ENCODE assay signal across 10 cellular contexts in genomic region chr2:152647417-152648010, GRCh38.
DNase-seq lines count a peak whose midpoint lies in the region; ATAC-seq, FAIRE-seq and TF ChIP-seq lines count a peak whose summit lies in the region.
"Had no signal": no experiment of that assay in that cellular context is flagged by ENCODE, and none has a peak within 500 bp of the region (broad histone marks: within the 10 kb centered on the region; RNA-seq: fewer than 3 reads in every experiment).

No MANE protein-coding gene starts in this region.

- no peak for TF ChIP-seq CTCF in bronchial epithelial cell (IDR thresholded peaks at IDR 0.05; ENCODE audit: insufficient read depth, low read length, severe bottlenecking)
- no peak for TF ChIP-seq CTCF in liver (IDR thresholded peaks at IDR 0.05; ENCODE audit: low read depth, low read length, missing input control)
- no peak for TF ChIP-seq CTCF in type B pancreatic cell (conservative IDR thresholded peaks at IDR 0.05)
- no peak for TF ChIP-seq CTCF in natural killer cell (IDR thresholded peaks at IDR 0.05)

- H3K4me1 Mint-ChIP-seq in activated CD4-positive, alpha-beta T cell treated with anti-CD3 and anti-CD28 coated beads, Interleukin-2, amount 10 ng/mL, durations not matched to agents 24 days and 14 days: no peaks in the 10 kb centered on the region
- H3K4me1 Mint-ChIP-seq in type B pancreatic cell (ENCODE audit: unreplicated experiment) (peaks cover 20% of the 10 kb centered on the region), natural killer cell (no peaks in the 10 kb centered on the region)

- WGBS in liver: 51% methylated on average over 10 of the region's 10 CpGs

- H3K9ac ChIP-seq in liver (ENCODE audit: low read depth in 1 of 2, low read length in 2 of 2): no peak overlapping the region

- H3K9me3 ChIP-seq in liver (ENCODE audit: control insufficient read depth in 4 of 4, low read length in 3 of 4): no peaks in the 10 kb centered on the region
- H3K9me3 ChIP-seq: tibial artery had no signal

- ATAC-seq in natural killer cell: no peak
- no peak for ATAC-seq in HG03139 (IDR thresholded peaks at IDR 0.05; ENCODE audit: unreplicated experiment)

- intact Hi-C loops in activated CD4-positive, alpha-beta T cell treated with anti-CD3 and anti-CD28 coated beads, Interleukin-2, amount 10 ng/mL, durations not matched to agents 24 days and 14 days (cut with micrococcal nuclease): no loop called here
- intact Hi-C loops in natural killer cell (cut with micrococcal nuclease): no loop called here

- peak overlapping the region; percentile 9 for H3K27ac Mint-ChIP-seq in activated CD4-positive, alpha-beta T cell treated with anti-CD3 and anti-CD28 coated beads, Interleukin-2, amount 10 ng/mL, durations not matched to agents 24 days and 14 days
- H3K27ac Mint-ChIP-seq in type B pancreatic cell: peak overlapping the region; percentile 42
- peak overlapping the region in 1 of 2 donors; percentile 45 for H3K27ac Mint-ChIP-seq in natural killer cell

- no peaks in the 10 kb centered on the region for H3K27me3 ChIP-seq in bronchial epithelial cell (ENCODE audit: control insufficient read depth, insufficient read depth, low read length)
- no peaks in the 10 kb centered on the region for H3K27me3 ChIP-seq in liver (ENCODE audit: control insufficient read depth in 4 of 4, insufficient read depth in 4 of 4, low read length in 3 of 4)
- H3K27me3 ChIP-seq: tibial artery had no signal

- H3K36me3 ChIP-seq in bronchial epithelial cell (ENCODE audit: control insufficient read depth, insufficient read depth, low read length) (peaks cover under 1% of the 10 kb centered on the region), liver (ENCODE audit: control insufficient read depth in 4 of 4, insufficient read depth in 3 of 4, low read depth in 1 of 4, low read length in 3 of 4) (peaks cover 0 to 9% (median 0%) of the 10 kb centered on the region in 4 donors)

- H3K4me3 ChIP-seq in bronchial epithelial cell (ENCODE audit: low read depth, low read length): no peak overlapping the region
- H3K4me3 ChIP-seq in liver (ENCODE audit: low read depth in 1 of 3, low read length in 3 of 3): no peak overlapping the region
- H3K4me3 ChIP-seq: K562, tibial artery had no signal

- no peaks in the 10 kb centered on the region for H3K9me3 Mint-ChIP-seq in activated CD4-positive, alpha-beta T cell treated with anti-CD3 and anti-CD28 coated beads, Interleukin-2, amount 10 ng/mL, durations not matched to agents 24 days and 14 days
- H3K9me3 Mint-ChIP-seq in type B pancreatic cell (no peaks in the 10 kb centered on the region), natural killer cell (no peaks in the 10 kb centered on the region)

- FAIRE-seq in bronchial epithelial cell (lab: Jason Lieb, UNC): no peak
- FAIRE-seq: K562 had no signal

- DNase-seq in activated CD4-positive, alpha-beta T cell treated with anti-CD3 and anti-CD28 coated beads, Interleukin-2, amount 10 ng/mL, durations not matched to agents 24 days and 14 days: no peak
- DNase-seq in activated CD4-positive, alpha-beta T cell treated with anti-CD3 and anti-CD28 coated beads, Interleukin-2, amount 50 U/mL, for 4 hours: no peak
- peak; percentile 13 for DNase-seq in bronchial epithelial cell (ENCODE audit: low read depth)
- DNase-seq in type B pancreatic cell (ENCODE audit: extremely low spot score, unreplicated experiment): no peak
- DNase-seq in hepatic stellate cell (ENCODE audit: low spot score): no peak
- no peak for DNase-seq in natural killer cell

- peaks cover 0 to 9% (median 4%) of the 10 kb centered on the region in 4 donors for H3K4me1 ChIP-seq in liver (ENCODE audit: control insufficient read depth in 4 of 4, insufficient read depth in 4 of 4, low read length in 3 of 4)

- no peaks in the 10 kb centered on the region for H3K27me3 Mint-ChIP-seq in activated CD4-positive, alpha-beta T cell treated with anti-CD3 and anti-CD28 coated beads, Interleukin-2, amount 10 ng/mL, durations not matched to agents 24 days and 14 days
- H3K27me3 Mint-ChIP-seq in type B pancreatic cell: no peaks in the 10 kb centered on the region
- H3K27me3 Mint-ChIP-seq in natural killer cell (ENCODE audit: low read depth in 2 of 2): no peaks in the 10 kb centered on the region

- TF ChIP-seq RAD21 in liver (IDR thresholded peaks at IDR 0.05): peak in 1 of 2 donors; percentile 9

- H3K36me3 Mint-ChIP-seq in activated CD4-positive, alpha-beta T cell treated with anti-CD3 and anti-CD28 coated beads, Interleukin-2, amount 10 ng/mL, durations not matched to agents 24 days and 14 days (ENCODE audit: low read depth): peaks cover 18% of the 10 kb centered on the region
- H3K36me3 Mint-ChIP-seq in type B pancreatic cell (peaks cover 34% of the 10 kb centered on the region), natural killer cell (no peaks in the 10 kb centered on the region)

- no peak overlapping the region for H3K4me3 Mint-ChIP-seq in activated CD4-positive, alpha-beta T cell treated with anti-CD3 and anti-CD28 coated beads, Interleukin-2, amount 10 ng/mL, durations not matched to agents 24 days and 14 days
- H3K4me3 Mint-ChIP-seq in type B pancreatic cell (no peak overlapping the region), natural killer cell (no peak overlapping the region)

- H3K27ac ChIP-seq in liver (ENCODE audit: low read depth in 1 of 2, low read length in 2 of 2): no peak overlapping the region

TF ChIP-seq in liver, 16 proteins besides CTCF, POLR2A, EP300 and RAD21:
- TF ChIP-seq, protein P1, sequence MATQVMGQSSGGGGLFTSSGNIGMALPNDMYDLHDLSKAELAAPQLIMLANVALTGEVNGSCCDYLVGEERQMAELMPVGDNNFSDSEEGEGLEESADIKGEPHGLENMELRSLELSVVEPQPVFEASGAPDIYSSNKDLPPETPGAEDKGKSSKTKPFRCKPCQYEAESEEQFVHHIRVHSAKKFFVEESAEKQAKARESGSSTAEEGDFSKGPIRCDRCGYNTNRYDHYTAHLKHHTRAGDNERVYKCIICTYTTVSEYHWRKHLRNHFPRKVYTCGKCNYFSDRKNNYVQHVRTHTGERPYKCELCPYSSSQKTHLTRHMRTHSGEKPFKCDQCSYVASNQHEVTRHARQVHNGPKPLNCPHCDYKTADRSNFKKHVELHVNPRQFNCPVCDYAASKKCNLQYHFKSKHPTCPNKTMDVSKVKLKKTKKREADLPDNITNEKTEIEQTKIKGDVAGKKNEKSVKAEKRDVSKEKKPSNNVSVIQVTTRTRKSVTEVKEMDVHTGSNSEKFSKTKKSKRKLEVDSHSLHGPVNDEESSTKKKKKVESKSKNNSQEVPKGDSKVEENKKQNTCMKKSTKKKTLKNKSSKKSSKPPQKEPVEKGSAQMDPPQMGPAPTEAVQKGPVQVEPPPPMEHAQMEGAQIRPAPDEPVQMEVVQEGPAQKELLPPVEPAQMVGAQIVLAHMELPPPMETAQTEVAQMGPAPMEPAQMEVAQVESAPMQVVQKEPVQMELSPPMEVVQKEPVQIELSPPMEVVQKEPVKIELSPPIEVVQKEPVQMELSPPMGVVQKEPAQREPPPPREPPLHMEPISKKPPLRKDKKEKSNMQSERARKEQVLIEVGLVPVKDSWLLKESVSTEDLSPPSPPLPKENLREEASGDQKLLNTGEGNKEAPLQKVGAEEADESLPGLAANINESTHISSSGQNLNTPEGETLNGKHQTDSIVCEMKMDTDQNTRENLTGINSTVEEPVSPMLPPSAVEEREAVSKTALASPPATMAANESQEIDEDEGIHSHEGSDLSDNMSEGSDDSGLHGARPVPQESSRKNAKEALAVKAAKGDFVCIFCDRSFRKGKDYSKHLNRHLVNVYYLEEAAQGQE (IDR thresholded peaks at IDR 0.05): no peak
- TF ChIP-seq YY1 (IDR thresholded peaks at IDR 0.05) (no peak), ATF3 (IDR thresholded peaks at IDR 0.05) (no peak), HNF4A (conservative IDR thresholded peaks at IDR 0.05) (peak; percentile 30 to 33), RXRA (IDR thresholded peaks at IDR 0.05) (peak in 1 of 2 donors; percentile 7), HNF4G (IDR thresholded peaks at IDR 0.05) (no peak), SP1 (IDR thresholded peaks at IDR 0.05) (peak; percentile 21), FOXA1 (IDR thresholded peaks at IDR 0.05) (no peak)
